In the genomic region with DNA sequence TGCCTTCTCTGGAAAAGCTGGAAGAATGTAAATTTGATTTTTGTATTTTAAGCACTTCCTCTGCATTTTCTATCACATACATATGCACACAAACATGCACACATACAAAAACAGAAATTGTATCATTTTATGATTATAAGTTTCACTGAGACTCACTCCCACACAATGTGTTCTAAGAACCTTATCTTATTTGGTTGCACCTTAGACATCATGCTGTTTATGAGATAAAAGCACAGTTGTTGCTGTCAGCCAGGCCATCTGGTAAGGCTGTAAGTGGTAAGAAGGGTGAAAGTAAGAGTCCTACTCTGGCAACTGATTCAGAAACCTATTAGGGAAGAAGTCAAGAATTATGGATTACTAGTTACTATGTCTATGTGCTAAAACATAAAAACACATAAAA, we compare ENCODE assay signal across 1 cellular context.
TF ChIP-seq lines count a peak whose summit lies in the region.

No MANE protein-coding gene starts in this region.

TF ChIP-seq in K562, 482 proteins besides CTCF, POLR2A, EP300 and RAD21 (continued from another document and continues in another):
- TF ChIP-seq TOE1 (IDR thresholded peaks at IDR 0.05; ENCODE audit: borderline replicate concordance) (peak; percentile 36; the same call in 1 of the 2 replicates), TOE1 (CRISPR knock-in tag; IDR thresholded peaks at IDR 0.05; ENCODE audit: borderline replicate concordance, low read depth) (no peak), ZBTB17 (CRISPR knock-in tag; IDR thresholded peaks at IDR 0.05) (0 out of 2 replicates have a peak, but pooled peaks have one; percentile 37), ZNF589 (CRISPR knock-in tag; IDR thresholded peaks at IDR 0.05; ENCODE audit: low read depth) (peak; percentile 80), SMARCE1 (IDR thresholded peaks at IDR 0.05) (peak; percentile 92), PML (IDR thresholded peaks at IDR 0.05; ENCODE audit: low read length) (peak; percentile 98), POLR2H (tag; IDR thresholded peaks at IDR 0.05; ENCODE audit: low read depth) (no peak), CBX3 (IDR thresholded peaks at IDR 0.05; ENCODE audit: borderline replicate concordance in 1 of 2, low read length in 2 of 2) (peak in 1 of 2 experiments; percentile 89; a peak in 2 of 3 replicates), NFE2 (IDR thresholded peaks at IDR 0.05; ENCODE audit: low read depth) (peak; percentile 44; the same call in 1 of the 2 replicates), TEAD4 (IDR thresholded peaks at IDR 0.05; ENCODE audit: low read length) (peak; percentile 99), TEAD4 (CRISPR knock-in tag; IDR thresholded peaks at IDR 0.05; ENCODE audit: borderline replicate concordance) (no peak), MTA1 (IDR thresholded peaks at IDR 0.05; ENCODE audit: borderline replicate concordance) (peak; percentile 73), NCOA2 (IDR thresholded peaks at IDR 0.05; ENCODE audit: partially characterized antibody in 2 of 2) (peak; percentile 45 to 59), HDAC2 (IDR thresholded peaks at IDR 0.05) (peak; percentile 71; the same call in 1 of the 2 replicates), ARID1B (IDR thresholded peaks at IDR 0.05) (peak; percentile 97), TBL1XR1 (IDR thresholded peaks at IDR 0.05; ENCODE audit: low read length in 2 of 2) (peak; percentile 67 to 86; a peak in 3 of 4 replicates), EP400 (IDR thresholded peaks at IDR 0.05) (peak; percentile 29; the same call in 1 of the 2 replicates), POLR2AphosphoS5 (IDR thresholded peaks at IDR 0.05; ENCODE audit: control insufficient read depth, insufficient read depth, low read depth, low read length) (peak; percentile 98), TCF7L2 (IDR thresholded peaks at IDR 0.05; ENCODE audit: low read depth, low read length) (no peak), CBFA2T2 (conservative IDR thresholded peaks at IDR 0.05) (peak; percentile 97), STAT5A (IDR thresholded peaks at IDR 0.05; ENCODE audit: borderline replicate concordance, low read length) (peak; percentile 100), ZNF274 (IDR thresholded peaks at IDR 0.05; ENCODE audit: borderline replicate concordance, low read depth, low read length) (0 out of 2 replicates have a peak, but pooled peaks have one; percentile 15), TCF3 (CRISPR knock-in tag; IDR thresholded peaks at IDR 0.05) (peak; percentile 97), FOXJ3 (CRISPR knock-in tag; IDR thresholded peaks at IDR 0.05) (no peak), NFIX (CRISPR knock-in tag; IDR thresholded peaks at IDR 0.05; ENCODE audit: low read depth) (no peak), ZKSCAN8 (CRISPR knock-in tag; IDR thresholded peaks at IDR 0.05) (0 out of 2 replicates have a peak, but pooled peaks have one; percentile 25), MAZ (CRISPR knock-in tag; conservative IDR thresholded peaks at IDR 0.05 in 1 of 2, IDR thresholded peaks at IDR 0.05 in 1 of 2) (0 out of 4 replicates have a peak, but pooled peaks of 1 of the 2 experiments have one; percentile 53), ZNF174 (CRISPR knock-in tag; IDR thresholded peaks at IDR 0.05) (no peak)
- TF ChIP-seq, protein P1, sequence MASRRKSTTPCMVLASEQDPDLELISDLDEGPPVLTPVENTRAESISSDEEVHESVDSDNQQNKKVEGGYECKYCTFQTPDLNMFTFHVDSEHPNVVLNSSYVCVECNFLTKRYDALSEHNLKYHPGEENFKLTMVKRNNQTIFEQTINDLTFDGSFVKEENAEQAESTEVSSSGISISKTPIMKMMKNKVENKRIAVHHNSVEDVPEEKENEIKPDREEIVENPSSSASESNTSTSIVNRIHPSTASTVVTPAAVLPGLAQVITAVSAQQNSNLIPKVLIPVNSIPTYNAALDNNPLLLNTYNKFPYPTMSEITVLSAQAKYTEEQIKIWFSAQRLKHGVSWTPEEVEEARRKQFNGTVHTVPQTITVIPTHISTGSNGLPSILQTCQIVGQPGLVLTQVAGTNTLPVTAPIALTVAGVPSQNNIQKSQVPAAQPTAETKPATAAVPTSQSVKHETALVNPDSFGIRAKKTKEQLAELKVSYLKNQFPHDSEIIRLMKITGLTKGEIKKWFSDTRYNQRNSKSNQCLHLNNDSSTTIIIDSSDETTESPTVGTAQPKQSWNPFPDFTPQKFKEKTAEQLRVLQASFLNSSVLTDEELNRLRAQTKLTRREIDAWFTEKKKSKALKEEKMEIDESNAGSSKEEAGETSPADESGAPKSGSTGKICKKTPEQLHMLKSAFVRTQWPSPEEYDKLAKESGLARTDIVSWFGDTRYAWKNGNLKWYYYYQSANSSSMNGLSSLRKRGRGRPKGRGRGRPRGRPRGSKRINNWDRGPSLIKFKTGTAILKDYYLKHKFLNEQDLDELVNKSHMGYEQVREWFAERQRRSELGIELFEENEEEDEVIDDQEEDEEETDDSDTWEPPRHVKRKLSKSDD (conservative IDR thresholded peaks at IDR 0.05; ENCODE audit: low read length), result no peak
- TF ChIP-seq, protein P2, sequence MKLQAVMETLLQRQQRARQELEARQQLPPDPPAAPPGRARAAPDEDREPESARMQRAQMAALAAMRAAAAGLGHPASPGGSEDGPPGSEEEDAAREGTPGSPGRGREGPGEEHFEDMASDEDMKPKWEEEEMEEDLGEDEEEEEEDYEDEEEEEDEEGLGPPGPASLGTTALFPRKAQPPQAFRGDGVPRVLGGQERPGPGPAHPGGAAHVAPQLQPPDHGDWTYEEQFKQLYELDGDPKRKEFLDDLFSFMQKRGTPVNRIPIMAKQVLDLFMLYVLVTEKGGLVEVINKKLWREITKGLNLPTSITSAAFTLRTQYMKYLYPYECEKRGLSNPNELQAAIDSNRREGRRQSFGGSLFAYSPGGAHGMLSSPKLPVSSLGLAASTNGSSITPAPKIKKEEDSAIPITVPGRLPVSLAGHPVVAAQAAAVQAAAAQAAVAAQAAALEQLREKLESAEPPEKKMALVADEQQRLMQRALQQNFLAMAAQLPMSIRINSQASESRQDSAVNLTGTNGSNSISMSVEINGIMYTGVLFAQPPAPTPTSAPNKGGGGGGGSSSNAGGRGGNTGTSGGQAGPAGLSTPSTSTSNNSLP (IDR thresholded peaks at IDR 0.05; ENCODE audit: borderline replicate concordance, low read depth, low read length), result peak; percentile 89; the same call in 1 of the 2 replicates
- TF ChIP-seq, protein P3, sequence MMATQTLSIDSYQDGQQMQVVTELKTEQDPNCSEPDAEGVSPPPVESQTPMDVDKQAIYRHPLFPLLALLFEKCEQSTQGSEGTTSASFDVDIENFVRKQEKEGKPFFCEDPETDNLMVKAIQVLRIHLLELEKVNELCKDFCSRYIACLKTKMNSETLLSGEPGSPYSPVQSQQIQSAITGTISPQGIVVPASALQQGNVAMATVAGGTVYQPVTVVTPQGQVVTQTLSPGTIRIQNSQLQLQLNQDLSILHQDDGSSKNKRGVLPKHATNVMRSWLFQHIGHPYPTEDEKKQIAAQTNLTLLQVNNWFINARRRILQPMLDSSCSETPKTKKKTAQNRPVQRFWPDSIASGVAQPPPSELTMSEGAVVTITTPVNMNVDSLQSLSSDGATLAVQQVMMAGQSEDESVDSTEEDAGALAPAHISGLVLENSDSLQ (IDR thresholded peaks at IDR 0.05), result peak; percentile 69
- TF ChIP-seq, protein P4, sequence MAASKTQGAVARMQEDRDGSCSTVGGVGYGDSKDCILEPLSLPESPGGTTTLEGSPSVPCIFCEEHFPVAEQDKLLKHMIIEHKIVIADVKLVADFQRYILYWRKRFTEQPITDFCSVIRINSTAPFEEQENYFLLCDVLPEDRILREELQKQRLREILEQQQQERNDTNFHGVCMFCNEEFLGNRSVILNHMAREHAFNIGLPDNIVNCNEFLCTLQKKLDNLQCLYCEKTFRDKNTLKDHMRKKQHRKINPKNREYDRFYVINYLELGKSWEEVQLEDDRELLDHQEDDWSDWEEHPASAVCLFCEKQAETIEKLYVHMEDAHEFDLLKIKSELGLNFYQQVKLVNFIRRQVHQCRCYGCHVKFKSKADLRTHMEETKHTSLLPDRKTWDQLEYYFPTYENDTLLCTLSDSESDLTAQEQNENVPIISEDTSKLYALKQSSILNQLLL (CRISPR knock-in tag; IDR thresholded peaks at IDR 0.05; ENCODE audit: borderline replicate concordance), result no peak
- TF ChIP-seq, protein P5, sequence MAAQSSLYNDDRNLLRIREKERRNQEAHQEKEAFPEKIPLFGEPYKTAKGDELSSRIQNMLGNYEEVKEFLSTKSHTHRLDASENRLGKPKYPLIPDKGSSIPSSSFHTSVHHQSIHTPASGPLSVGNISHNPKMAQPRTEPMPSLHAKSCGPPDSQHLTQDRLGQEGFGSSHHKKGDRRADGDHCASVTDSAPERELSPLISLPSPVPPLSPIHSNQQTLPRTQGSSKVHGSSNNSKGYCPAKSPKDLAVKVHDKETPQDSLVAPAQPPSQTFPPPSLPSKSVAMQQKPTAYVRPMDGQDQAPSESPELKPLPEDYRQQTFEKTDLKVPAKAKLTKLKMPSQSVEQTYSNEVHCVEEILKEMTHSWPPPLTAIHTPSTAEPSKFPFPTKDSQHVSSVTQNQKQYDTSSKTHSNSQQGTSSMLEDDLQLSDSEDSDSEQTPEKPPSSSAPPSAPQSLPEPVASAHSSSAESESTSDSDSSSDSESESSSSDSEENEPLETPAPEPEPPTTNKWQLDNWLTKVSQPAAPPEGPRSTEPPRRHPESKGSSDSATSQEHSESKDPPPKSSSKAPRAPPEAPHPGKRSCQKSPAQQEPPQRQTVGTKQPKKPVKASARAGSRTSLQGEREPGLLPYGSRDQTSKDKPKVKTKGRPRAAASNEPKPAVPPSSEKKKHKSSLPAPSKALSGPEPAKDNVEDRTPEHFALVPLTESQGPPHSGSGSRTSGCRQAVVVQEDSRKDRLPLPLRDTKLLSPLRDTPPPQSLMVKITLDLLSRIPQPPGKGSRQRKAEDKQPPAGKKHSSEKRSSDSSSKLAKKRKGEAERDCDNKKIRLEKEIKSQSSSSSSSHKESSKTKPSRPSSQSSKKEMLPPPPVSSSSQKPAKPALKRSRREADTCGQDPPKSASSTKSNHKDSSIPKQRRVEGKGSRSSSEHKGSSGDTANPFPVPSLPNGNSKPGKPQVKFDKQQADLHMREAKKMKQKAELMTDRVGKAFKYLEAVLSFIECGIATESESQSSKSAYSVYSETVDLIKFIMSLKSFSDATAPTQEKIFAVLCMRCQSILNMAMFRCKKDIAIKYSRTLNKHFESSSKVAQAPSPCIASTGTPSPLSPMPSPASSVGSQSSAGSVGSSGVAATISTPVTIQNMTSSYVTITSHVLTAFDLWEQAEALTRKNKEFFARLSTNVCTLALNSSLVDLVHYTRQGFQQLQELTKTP (IDR thresholded peaks at IDR 0.05; ENCODE audit: low read depth in 1 of 2, partially characterized antibody in 2 of 2), result no peak
- TF ChIP-seq, protein P6, sequence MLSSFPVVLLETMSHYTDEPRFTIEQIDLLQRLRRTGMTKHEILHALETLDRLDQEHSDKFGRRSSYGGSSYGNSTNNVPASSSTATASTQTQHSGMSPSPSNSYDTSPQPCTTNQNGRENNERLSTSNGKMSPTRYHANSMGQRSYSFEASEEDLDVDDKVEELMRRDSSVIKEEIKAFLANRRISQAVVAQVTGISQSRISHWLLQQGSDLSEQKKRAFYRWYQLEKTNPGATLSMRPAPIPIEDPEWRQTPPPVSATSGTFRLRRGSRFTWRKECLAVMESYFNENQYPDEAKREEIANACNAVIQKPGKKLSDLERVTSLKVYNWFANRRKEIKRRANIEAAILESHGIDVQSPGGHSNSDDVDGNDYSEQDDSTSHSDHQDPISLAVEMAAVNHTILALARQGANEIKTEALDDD (IDR thresholded peaks at IDR 0.05), result peak; percentile 98
- TF ChIP-seq, protein P7, sequence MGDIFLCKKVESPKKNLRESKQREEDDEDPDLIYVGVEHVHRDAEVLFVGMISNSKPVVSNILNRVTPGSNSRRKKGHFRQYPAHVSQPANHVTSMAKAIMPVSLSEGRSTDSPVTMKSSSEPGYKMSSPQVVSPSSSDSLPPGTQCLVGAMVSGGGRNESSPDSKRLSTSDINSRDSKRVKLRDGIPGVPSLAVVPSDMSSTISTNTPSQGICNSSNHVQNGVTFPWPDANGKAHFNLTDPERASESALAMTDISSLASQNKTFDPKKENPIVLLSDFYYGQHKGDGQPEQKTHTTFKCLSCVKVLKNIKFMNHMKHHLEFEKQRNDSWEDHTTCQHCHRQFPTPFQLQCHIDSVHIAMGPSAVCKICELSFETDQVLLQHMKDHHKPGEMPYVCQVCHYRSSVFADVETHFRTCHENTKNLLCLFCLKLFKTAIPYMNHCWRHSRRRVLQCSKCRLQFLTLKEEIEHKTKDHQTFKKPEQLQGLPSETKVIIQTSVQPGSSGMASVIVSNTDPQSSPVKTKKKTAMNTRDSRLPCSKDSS (IDR thresholded peaks at IDR 0.05; ENCODE audit: low read depth, partially characterized antibody), result no peak
- TF ChIP-seq, protein P8, sequence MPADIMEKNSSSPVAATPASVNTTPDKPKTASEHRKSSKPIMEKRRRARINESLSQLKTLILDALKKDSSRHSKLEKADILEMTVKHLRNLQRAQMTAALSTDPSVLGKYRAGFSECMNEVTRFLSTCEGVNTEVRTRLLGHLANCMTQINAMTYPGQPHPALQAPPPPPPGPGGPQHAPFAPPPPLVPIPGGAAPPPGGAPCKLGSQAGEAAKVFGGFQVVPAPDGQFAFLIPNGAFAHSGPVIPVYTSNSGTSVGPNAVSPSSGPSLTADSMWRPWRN (IDR thresholded peaks at IDR 0.05; ENCODE audit: low read depth), result 0 out of 2 replicates have a peak, but pooled peaks have one; percentile 43
- TF ChIP-seq, protein P9, sequence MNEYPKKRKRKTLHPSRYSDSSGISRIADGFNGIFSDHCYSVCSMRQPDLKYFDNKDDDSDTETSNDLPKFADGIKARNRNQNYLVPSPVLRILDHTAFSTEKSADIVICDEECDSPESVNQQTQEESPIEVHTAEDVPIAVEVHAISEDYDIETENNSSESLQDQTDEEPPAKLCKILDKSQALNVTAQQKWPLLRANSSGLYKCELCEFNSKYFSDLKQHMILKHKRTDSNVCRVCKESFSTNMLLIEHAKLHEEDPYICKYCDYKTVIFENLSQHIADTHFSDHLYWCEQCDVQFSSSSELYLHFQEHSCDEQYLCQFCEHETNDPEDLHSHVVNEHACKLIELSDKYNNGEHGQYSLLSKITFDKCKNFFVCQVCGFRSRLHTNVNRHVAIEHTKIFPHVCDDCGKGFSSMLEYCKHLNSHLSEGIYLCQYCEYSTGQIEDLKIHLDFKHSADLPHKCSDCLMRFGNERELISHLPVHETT (CRISPR knock-in tag; conservative IDR thresholded peaks at IDR 0.05 in 1 of 2, IDR thresholded peaks at IDR 0.05 in 1 of 2), result peak in 1 of 2 experiments; percentile 69; a peak in 1 of 4 replicates
